Comparison of ENCODE assay signal across 1 cellular context in the genomic region with DNA sequence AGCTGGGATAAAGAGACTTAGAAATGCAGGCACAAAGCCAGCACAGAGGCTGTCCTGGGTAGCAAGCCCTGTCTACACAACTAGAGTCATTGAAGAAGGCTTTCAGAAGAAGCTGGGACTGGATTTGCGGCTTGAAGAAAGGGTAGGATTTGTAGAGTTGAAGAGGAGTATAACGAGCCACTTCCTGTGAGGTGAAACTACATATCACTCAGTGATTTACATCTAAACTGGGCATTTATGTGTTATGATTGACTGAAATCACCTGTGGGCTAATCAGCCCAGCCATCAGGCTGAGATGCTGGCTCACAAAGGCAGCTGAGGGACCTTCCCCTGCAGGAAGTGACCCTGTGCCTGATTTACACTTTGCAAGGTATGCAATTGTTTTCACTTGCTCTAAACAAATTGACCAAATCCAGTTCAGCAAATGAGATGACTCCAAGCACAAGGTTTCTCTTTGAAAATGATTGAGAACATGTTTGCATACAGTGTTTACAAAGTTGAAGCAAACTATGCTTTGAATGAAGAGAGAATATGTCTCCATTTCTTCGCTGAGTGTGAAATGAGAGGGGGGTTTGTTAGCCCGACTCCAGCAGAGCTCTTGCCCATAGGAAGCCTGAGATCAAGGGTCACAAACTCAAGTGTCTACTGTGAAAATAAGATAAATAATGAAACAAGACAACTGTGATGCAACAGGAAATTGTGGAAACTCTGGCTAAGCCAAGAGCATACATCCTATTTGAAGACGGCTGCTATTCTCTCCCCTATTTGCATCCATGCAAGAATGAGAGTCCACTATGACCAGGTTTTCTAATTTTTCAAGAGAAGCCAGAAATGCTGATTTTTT.
A peak's percentile ranks its signal among the peaks of the same experiment; 100 is the strongest.
TF ChIP-seq lines count a peak whose summit lies in the region.

No MANE protein-coding gene starts in this region.

TF ChIP-seq in HepG2, 621 proteins besides CTCF, POLR2A, EP300 and RAD21 (continued from another document and continues in another):
- TF ChIP-seq PAWR (CRISPR knock-in tag; IDR thresholded peaks at IDR 0.05; ENCODE audit: borderline replicate concordance) (no peak; the same call in 1 of the 2 replicates), KDM3A (CRISPR knock-in tag; IDR thresholded peaks at IDR 0.05; ENCODE audit: low read depth) (peak; percentile 90), TP53 (CRISPR knock-in tag; conservative IDR thresholded peaks at IDR 0.05) (peak; percentile 85), ZNF776 (CRISPR knock-in tag; IDR thresholded peaks at IDR 0.05) (0 out of 2 replicates have a peak, but pooled peaks have one; percentile 27), ATAD3A (CRISPR knock-in tag; IDR thresholded peaks at IDR 0.05) (no peak), SRSF9 (IDR thresholded peaks at IDR 0.05; ENCODE audit: borderline replicate concordance, insufficient read depth, low read depth, low read length, poor library complexity, severe bottlenecking) (no peak), SIX1 (CRISPR knock-in tag; IDR thresholded peaks at IDR 0.05; ENCODE audit: borderline replicate concordance) (peak; percentile 94), ZBTB7A (CRISPR knock-in tag; IDR thresholded peaks at IDR 0.05) (peak; percentile 80), IKZF1 (IDR thresholded peaks at IDR 0.05) (no peak), ZNF367 (CRISPR knock-in tag; IDR thresholded peaks at IDR 0.05; ENCODE audit: borderline replicate concordance) (no peak), SIN3A (IDR thresholded peaks at IDR 0.05; ENCODE audit: borderline replicate concordance, low read depth, low read length) (peak; percentile 69; the same call in 1 of the 2 replicates), ZNF558 (CRISPR knock-in tag; IDR thresholded peaks at IDR 0.05; ENCODE audit: borderline replicate concordance) (peak; percentile 1; the same call in 1 of the 2 replicates), SMC3 (IDR thresholded peaks at IDR 0.05; ENCODE audit: low read length) (no peak; the same call in 1 of the 2 replicates), ZFP36L1 (CRISPR knock-in tag; IDR thresholded peaks at IDR 0.05) (peak; percentile 90; the same call in 1 of the 2 replicates), NFE2L1 (CRISPR knock-in tag; IDR thresholded peaks at IDR 0.05; ENCODE audit: borderline replicate concordance) (no peak), PTBP1 (IDR thresholded peaks at IDR 0.05; ENCODE audit: low read depth, low read length, poor library complexity, severe bottlenecking) (no peak), NFKB2 (CRISPR knock-in tag; IDR thresholded peaks at IDR 0.05; ENCODE audit: borderline replicate concordance) (no peak), ZNF562 (CRISPR knock-in tag; IDR thresholded peaks at IDR 0.05; ENCODE audit: borderline replicate concordance) (no peak), DR1 (CRISPR knock-in tag; IDR thresholded peaks at IDR 0.05) (no peak), TBP (CRISPR knock-in tag; IDR thresholded peaks at IDR 0.05) (no peak), ZNF766 (CRISPR knock-in tag; IDR thresholded peaks at IDR 0.05; ENCODE audit: borderline replicate concordance) (peak; percentile 41; the same call in 1 of the 2 replicates), ZNF501 (CRISPR knock-in tag; IDR thresholded peaks at IDR 0.05) (peak; percentile 88), MED8 (CRISPR knock-in tag; IDR thresholded peaks at IDR 0.05; ENCODE audit: insufficient replicate concordance) (peak; percentile 98), HNRNPK (IDR thresholded peaks at IDR 0.05; ENCODE audit: low read depth, low read length, poor library complexity, severe bottlenecking) (no peak), ERF (CRISPR knock-in tag; IDR thresholded peaks at IDR 0.05) (peak; percentile 99), POLR2G (IDR thresholded peaks at IDR 0.05; ENCODE audit: low read depth, low read length) (peak; percentile 72), NFRKB (IDR thresholded peaks at IDR 0.05) (no peak), ZNF30 (CRISPR knock-in tag; IDR thresholded peaks at IDR 0.05) (0 out of 2 replicates have a peak, but pooled peaks have one; percentile 49)
- TF ChIP-seq, protein P1, sequence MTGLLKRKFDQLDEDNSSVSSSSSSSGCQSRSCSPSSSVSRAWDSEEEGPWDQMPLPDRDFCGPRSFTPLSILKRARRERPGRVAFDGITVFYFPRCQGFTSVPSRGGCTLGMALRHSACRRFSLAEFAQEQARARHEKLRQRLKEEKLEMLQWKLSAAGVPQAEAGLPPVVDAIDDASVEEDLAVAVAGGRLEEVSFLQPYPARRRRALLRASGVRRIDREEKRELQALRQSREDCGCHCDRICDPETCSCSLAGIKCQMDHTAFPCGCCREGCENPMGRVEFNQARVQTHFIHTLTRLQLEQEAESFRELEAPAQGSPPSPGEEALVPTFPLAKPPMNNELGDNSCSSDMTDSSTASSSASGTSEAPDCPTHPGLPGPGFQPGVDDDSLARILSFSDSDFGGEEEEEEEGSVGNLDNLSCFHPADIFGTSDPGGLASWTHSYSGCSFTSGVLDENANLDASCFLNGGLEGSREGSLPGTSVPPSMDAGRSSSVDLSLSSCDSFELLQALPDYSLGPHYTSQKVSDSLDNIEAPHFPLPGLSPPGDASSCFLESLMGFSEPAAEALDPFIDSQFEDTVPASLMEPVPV (CRISPR knock-in tag; IDR thresholded peaks at IDR 0.05), result peak; percentile 79; the same call in 1 of the 2 replicates
- TF ChIP-seq, protein P2, sequence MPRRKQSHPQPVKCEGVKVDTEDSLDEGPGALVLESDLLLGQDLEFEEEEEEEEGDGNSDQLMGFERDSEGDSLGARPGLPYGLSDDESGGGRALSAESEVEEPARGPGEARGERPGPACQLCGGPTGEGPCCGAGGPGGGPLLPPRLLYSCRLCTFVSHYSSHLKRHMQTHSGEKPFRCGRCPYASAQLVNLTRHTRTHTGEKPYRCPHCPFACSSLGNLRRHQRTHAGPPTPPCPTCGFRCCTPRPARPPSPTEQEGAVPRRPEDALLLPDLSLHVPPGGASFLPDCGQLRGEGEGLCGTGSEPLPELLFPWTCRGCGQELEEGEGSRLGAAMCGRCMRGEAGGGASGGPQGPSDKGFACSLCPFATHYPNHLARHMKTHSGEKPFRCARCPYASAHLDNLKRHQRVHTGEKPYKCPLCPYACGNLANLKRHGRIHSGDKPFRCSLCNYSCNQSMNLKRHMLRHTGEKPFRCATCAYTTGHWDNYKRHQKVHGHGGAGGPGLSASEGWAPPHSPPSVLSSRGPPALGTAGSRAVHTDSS (CRISPR knock-in tag; conservative IDR thresholded peaks at IDR 0.05), result no peak
- TF ChIP-seq, protein P3, sequence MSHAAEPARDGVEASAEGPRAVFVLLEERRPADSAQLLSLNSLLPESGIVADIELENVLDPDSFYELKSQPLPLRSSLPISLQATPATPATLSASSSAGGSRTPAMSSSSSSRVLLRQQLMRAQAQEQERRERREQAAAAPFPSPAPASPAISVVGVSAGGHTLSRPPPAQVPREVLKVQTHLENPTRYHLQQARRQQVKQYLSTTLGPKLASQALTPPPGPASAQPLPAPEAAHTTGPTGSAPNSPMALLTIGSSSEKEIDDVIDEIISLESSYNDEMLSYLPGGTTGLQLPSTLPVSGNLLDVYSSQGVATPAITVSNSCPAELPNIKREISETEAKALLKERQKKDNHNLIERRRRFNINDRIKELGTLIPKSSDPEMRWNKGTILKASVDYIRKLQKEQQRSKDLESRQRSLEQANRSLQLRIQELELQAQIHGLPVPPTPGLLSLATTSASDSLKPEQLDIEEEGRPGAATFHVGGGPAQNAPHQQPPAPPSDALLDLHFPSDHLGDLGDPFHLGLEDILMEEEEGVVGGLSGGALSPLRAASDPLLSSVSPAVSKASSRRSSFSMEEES (CRISPR knock-in tag; IDR thresholded peaks at IDR 0.05), result peak; percentile 89
- TF ChIP-seq, protein P4, sequence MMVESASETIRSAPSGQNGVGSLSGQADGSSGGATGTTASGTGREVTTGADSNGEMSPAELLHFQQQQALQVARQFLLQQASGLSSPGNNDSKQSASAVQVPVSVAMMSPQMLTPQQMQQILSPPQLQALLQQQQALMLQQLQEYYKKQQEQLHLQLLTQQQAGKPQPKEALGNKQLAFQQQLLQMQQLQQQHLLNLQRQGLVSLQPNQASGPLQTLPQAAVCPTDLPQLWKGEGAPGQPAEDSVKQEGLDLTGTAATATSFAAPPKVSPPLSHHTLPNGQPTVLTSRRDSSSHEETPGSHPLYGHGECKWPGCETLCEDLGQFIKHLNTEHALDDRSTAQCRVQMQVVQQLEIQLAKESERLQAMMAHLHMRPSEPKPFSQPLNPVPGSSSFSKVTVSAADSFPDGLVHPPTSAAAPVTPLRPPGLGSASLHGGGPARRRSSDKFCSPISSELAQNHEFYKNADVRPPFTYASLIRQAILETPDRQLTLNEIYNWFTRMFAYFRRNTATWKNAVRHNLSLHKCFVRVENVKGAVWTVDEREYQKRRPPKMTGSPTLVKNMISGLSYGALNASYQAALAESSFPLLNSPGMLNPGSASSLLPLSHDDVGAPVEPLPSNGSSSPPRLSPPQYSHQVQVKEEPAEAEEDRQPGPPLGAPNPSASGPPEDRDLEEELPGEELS (CRISPR knock-in tag; IDR thresholded peaks at IDR 0.05), result peak; percentile 100
- TF ChIP-seq, protein P5, sequence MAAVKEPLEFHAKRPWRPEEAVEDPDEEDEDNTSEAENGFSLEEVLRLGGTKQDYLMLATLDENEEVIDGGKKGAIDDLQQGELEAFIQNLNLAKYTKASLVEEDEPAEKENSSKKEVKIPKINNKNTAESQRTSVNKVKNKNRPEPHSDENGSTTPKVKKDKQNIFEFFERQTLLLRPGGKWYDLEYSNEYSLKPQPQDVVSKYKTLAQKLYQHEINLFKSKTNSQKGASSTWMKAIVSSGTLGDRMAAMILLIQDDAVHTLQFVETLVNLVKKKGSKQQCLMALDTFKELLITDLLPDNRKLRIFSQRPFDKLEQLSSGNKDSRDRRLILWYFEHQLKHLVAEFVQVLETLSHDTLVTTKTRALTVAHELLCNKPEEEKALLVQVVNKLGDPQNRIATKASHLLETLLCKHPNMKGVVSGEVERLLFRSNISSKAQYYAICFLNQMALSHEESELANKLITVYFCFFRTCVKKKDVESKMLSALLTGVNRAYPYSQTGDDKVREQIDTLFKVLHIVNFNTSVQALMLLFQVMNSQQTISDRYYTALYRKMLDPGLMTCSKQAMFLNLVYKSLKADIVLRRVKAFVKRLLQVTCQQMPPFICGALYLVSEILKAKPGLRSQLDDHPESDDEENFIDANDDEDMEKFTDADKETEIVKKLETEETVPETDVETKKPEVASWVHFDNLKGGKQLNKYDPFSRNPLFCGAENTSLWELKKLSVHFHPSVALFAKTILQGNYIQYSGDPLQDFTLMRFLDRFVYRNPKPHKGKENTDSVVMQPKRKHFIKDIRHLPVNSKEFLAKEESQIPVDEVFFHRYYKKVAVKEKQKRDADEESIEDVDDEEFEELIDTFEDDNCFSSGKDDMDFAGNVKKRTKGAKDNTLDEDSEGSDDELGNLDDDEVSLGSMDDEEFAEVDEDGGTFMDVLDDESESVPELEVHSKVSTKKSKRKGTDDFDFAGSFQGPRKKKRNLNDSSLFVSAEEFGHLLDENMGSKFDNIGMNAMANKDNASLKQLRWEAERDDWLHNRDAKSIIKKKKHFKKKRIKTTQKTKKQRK (IDR thresholded peaks at IDR 0.05; ENCODE audit: low read length), result no peak
- TF ChIP-seq, protein P6, sequence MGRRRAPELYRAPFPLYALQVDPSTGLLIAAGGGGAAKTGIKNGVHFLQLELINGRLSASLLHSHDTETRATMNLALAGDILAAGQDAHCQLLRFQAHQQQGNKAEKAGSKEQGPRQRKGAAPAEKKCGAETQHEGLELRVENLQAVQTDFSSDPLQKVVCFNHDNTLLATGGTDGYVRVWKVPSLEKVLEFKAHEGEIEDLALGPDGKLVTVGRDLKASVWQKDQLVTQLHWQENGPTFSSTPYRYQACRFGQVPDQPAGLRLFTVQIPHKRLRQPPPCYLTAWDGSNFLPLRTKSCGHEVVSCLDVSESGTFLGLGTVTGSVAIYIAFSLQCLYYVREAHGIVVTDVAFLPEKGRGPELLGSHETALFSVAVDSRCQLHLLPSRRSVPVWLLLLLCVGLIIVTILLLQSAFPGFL (CRISPR knock-in tag; IDR thresholded peaks at IDR 0.05), result no peak
- TF ChIP-seq, protein P7, sequence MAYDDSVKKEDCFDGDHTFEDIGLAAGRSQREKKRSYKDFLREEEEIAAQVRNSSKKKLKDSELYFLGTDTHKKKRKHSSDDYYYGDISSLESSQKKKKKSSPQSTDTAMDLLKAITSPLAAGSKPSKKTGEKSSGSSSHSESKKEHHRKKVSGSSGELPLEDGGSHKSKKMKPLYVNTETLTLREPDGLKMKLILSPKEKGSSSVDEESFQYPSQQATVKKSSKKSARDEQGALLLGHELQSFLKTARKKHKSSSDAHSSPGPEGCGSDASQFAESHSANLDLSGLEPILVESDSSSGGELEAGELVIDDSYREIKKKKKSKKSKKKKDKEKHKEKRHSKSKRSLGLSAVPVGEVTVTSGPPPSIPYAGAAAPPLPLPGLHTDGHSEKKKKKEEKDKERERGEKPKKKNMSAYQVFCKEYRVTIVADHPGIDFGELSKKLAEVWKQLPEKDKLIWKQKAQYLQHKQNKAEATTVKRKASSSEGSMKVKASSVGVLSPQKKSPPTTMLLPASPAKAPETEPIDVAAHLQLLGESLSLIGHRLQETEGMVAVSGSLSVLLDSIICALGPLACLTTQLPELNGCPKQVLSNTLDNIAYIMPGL (CRISPR knock-in tag; IDR thresholded peaks at IDR 0.05; ENCODE audit: borderline replicate concordance in 1 of 2, low read depth in 1 of 2), result peak in 1 of 2 experiments; percentile 62; a peak in 2 of 4 replicates
- TF ChIP-seq, protein P8, sequence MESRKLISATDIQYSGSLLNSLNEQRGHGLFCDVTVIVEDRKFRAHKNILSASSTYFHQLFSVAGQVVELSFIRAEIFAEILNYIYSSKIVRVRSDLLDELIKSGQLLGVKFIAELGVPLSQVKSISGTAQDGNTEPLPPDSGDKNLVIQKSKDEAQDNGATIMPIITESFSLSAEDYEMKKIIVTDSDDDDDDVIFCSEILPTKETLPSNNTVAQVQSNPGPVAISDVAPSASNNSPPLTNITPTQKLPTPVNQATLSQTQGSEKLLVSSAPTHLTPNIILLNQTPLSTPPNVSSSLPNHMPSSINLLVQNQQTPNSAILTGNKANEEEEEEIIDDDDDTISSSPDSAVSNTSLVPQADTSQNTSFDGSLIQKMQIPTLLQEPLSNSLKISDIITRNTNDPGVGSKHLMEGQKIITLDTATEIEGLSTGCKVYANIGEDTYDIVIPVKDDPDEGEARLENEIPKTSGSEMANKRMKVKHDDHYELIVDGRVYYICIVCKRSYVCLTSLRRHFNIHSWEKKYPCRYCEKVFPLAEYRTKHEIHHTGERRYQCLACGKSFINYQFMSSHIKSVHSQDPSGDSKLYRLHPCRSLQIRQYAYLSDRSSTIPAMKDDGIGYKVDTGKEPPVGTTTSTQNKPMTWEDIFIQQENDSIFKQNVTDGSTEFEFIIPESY (CRISPR knock-in tag; IDR thresholded peaks at IDR 0.05), result peak; percentile 64
- TF ChIP-seq, protein P9, sequence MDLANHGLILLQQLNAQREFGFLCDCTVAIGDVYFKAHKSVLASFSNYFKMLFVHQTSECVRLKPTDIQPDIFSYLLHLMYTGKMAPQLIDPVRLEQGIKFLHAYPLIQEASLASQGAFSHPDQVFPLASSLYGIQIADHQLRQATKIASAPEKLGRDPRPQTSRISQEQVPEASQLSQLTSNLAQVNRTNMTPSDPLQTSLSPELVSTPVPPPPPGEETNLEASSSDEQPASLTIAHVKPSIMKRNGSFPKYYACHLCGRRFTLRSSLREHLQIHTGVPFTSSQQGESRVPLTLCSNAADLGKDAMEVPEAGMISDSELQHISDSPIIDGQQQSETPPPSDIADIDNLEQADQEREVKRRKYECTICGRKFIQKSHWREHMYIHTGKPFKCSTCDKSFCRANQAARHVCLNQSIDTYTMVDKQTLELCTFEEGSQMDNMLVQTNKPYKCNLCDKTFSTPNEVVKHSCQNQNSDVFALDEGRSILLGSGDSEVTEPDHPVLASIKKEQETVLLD (CRISPR knock-in tag; IDR thresholded peaks at IDR 0.05; ENCODE audit: low read depth), result no peak; the same call in 1 of the 2 replicates
- TF ChIP-seq, protein P10, sequence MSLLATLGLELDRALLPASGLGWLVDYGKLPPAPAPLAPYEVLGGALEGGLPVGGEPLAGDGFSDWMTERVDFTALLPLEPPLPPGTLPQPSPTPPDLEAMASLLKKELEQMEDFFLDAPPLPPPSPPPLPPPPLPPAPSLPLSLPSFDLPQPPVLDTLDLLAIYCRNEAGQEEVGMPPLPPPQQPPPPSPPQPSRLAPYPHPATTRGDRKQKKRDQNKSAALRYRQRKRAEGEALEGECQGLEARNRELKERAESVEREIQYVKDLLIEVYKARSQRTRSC (CRISPR knock-in tag; IDR thresholded peaks at IDR 0.05; ENCODE audit: low read depth), result peak; percentile 29; the same call in 1 of the 2 replicates
